ENCODE assay signal across 17 cellular contexts in the genomic region with DNA sequence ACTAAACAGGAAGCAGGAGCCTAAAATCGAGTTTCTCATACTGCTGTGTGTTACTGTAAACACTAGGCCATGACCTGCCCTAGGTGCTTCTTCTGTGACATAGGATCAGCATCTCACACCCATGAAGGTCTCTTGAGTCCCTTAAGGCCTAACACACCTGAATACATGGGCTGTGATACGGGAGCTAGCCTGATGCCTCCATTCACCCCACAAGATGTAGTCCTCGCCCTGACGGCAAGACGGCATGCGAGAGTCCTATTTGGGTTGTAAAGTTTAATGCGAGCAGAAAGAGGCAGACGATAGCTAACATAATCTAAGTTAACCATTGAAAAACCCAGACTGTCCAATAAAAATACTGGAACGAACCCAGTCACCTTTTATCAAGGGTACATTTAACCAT.
DNase-seq lines count a peak whose midpoint lies in the region; ATAC-seq and FAIRE-seq lines count a peak whose summit lies in the region.
"Had no signal": no experiment of that assay in that cellular context is flagged by ENCODE, and none has a peak within 500 bp of the region (broad histone marks: within the 10 kb centered on the region; RNA-seq: fewer than 3 reads in every experiment).

No MANE protein-coding gene starts in this region.

- peak overlapping the region; percentile 91 to 98 for H3K27ac Mint-ChIP-seq in activated naive CD4-positive, alpha-beta T cell treated with anti-CD3 and anti-CD28 coated beads, Interleukin-2, amount 50 U/mL, for 72 hours
- H3K27ac Mint-ChIP-seq: activated B cell treated with CpG ODN at 0.5 μM for 24 hours, endodermal cell, neural progenitor cell had no signal

- peaks cover 0 to 17% of the 10 kb centered on the region in 2 donors for H3K9me3 Mint-ChIP-seq in activated naive CD4-positive, alpha-beta T cell treated with anti-CD3 and anti-CD28 coated beads, Interleukin-2, amount 50 U/mL, for 72 hours
- H3K9me3 Mint-ChIP-seq: activated B cell treated with CpG ODN at 0.5 μM for 24 hours, endodermal cell, neural progenitor cell had no signal

- no peak overlapping the region for H3K4me2 ChIP-seq in Karpas-422 (ENCODE audit: low read depth, low read length, poor library complexity, severe bottlenecking)
- H3K4me2 ChIP-seq: neural progenitor cell, PC-9 had no signal

- no peak overlapping the region for H3K27ac ChIP-seq in Karpas-422 (ENCODE audit: low read length)
- H3K27ac ChIP-seq: HL-60, neural progenitor cell, PC-9, right atrium auricular region, vagina had no signal

- H3K9me3 ChIP-seq in Karpas-422 (ENCODE audit: low read length): no peaks in the 10 kb centered on the region
- H3K9me3 ChIP-seq: right atrium auricular region, vagina had no signal

- peaks cover 10% of the 10 kb centered on the region for H3K4me1 ChIP-seq in Karpas-422 (ENCODE audit: low read length)
- H3K4me1 ChIP-seq: neural progenitor cell had no signal

- peaks cover 0 to 39% of the 10 kb centered on the region in 2 donors for H3K36me3 Mint-ChIP-seq in activated naive CD4-positive, alpha-beta T cell treated with anti-CD3 and anti-CD28 coated beads, Interleukin-2, amount 50 U/mL, for 72 hours
- H3K36me3 Mint-ChIP-seq: neural progenitor cell had no signal

- H2AFZ ChIP-seq in Karpas-422 (ENCODE audit: low read length): no peak overlapping the region
- H2AFZ ChIP-seq: neural progenitor cell, PC-9 had no signal

- no peaks in the 10 kb centered on the region for H3K36me3 ChIP-seq in Karpas-422 (ENCODE audit: insufficient read depth, low read length)
- H3K36me3 ChIP-seq: neural progenitor cell, right atrium auricular region, vagina had no signal

- no peak overlapping the region for H3K9ac ChIP-seq in Karpas-422 (ENCODE audit: low read length)
- H3K9ac ChIP-seq: neural progenitor cell had no signal

- no peaks in the 10 kb centered on the region for H3K9me2 ChIP-seq in Karpas-422 (replicated peaks; ENCODE audit: insufficient read depth, low read length)

- peak in 1 of 2 donors; percentile 4 for ATAC-seq in activated naive CD4-positive, alpha-beta T cell treated with anti-CD3 and anti-CD28 coated beads, Interleukin-2, amount 50 U/mL, for 72 hours
- ATAC-seq in HG02623 (IDR thresholded peaks at IDR 0.05; ENCODE audit: unreplicated experiment) (no peak), HG02840 (IDR thresholded peaks at IDR 0.05; ENCODE audit: low FRiP score, unreplicated experiment) (no peak)

- no peaks in the 10 kb centered on the region for H3K79me2 ChIP-seq in Karpas-422 (ENCODE audit: low read length)

- FAIRE-seq in frontal cortex (lab: Jason Lieb, UNC): no peak

- no peaks in the 10 kb centered on the region for H3K27me3 ChIP-seq in Karpas-422 (ENCODE audit: low read length)
- H3K27me3 ChIP-seq: neural progenitor cell, right atrium auricular region, vagina had no signal

- no peaks in the 10 kb centered on the region for H4K20me1 ChIP-seq in Karpas-422 (ENCODE audit: insufficient read depth, low read depth, low read length)

- H3K4me3 ChIP-seq in Karpas-422 (ENCODE audit: low read length): no peak overlapping the region
- H3K4me3 ChIP-seq: neural progenitor cell, PC-9, right atrium auricular region, vagina had no signal

- peak; percentile 33 for DNase-seq in activated T-cell treated with anti-CD3 and anti-CD28 coated beads, Interleukin-2, amount 50 U/mL, for 1 hour
- DNase-seq in activated T-cell treated with anti-CD3 and anti-CD28 coated beads for 4 hours (no peak), Karpas-422 (peak; percentile 39), frontal cortex (ENCODE audit: low spot score in 2 of 2) (no peak)
- DNase-seq in activated naive CD4-positive, alpha-beta T cell treated with anti-CD3 and anti-CD28 coated beads, Interleukin-2, amount 50 U/mL, for 72 hours (ENCODE audit: low spot score in 2 of 2): peak in 1 of 2 donors; percentile 21
- peak; percentile 14 for DNase-seq in stimulated activated naive CD4-positive, alpha-beta T cell treated with Interleukin-2 at 50 U/mL for 16 hours (lab: John Stamatoyannopoulos, UW)
- DNase-seq: activated B cell treated with CpG ODN at 0.5 μM for 24 hours, endodermal cell, NCI-H1694, NCI-H524 treated with DMSO at 0.1 percent for 48 hours, PC-9 had no signal

Comparison
In these comparisons a context has a peak if more than half of its experiments do, and no peak if none do; other contexts are left out.
1. DNase-seq: peak in activated T-cell treated with anti-CD3 and anti-CD28 coated beads, Interleukin-2, amount 50 U/mL, for 1 hour (single experiment), Karpas-422 (single experiment) and stimulated activated naive CD4-positive, alpha-beta T cell treated with Interleukin-2 at 50 U/mL for 16 hours (single experiment); none in activated T-cell treated with anti-CD3 and anti-CD28 coated beads for 4 hours (single experiment) and frontal cortex (0 of 2).